ENCODE assay signal across 8 cellular contexts in genomic region chr11:18323881-18324280, GRCh38. TPM values are rescaled to one million over a fixed set of nuclear protein-coding genes. Genes with fewer than 3 reads are reported as not detected.
DNase-seq lines count a peak whose midpoint lies in the region; TF ChIP-seq lines count a peak whose summit lies in the region.
"Not testable (repeated sequence)": the region's sequence is repeated elsewhere in the genome, so short reads cannot be mapped to it uniquely, and the experiment has no call there.

No MANE protein-coding gene starts in this region.

- peak overlapping the region; percentile 99 to 100 (median 100) for H3K27ac Mint-ChIP-seq in CD4-positive, alpha-beta memory T cell
- peak overlapping the region; percentile 100 for H3K27ac Mint-ChIP-seq in activated naive CD4-positive, alpha-beta T cell treated with anti-CD3 and anti-CD28 coated beads for 36 hours
- peak overlapping the region; percentile 98 for H3K27ac Mint-ChIP-seq in dendritic cell treated with granulocyte-macrophage colony-stimulating factor and Interleukin-4, amounts not matched to agents 40 ng/mL and 50 ng/mL, for 4 days
- peak overlapping the region; percentile 49 for H3K27ac Mint-ChIP-seq in nephron progenitor cell

- POLR2A ChIA-PET in CD4-positive, alpha-beta memory T cell (lab: Charles Lee; ENCODE audit: partially characterized antibody); SK-N-SH (lab: Yijun Ruan, JAX): not testable (repeated sequence)

- DNase-seq in CD4-positive, alpha-beta memory T cell; SK-N-SH; activated naive CD4-positive, alpha-beta T cell treated with anti-CD3 and anti-CD28 coated beads for 36 hours; nephron progenitor cell; suprapubic skin (ENCODE audit: low spot score in 2 of 2): not testable (repeated sequence)

- peaks cover 68% of the 10 kb centered on the region for H3K4me1 ChIP-seq in CD4-positive, alpha-beta memory T cell (ENCODE audit: insufficient read depth, low read length)
- H3K4me1 ChIP-seq in HUES6 (ENCODE audit: control insufficient read depth, insufficient read depth, low read length) (peaks cover 19% of the 10 kb centered on the region), SK-N-SH (ENCODE audit: control insufficient read depth in 1 of 2, insufficient read depth in 2 of 2, low read depth in 1 of 2, low read length in 1 of 2) (peaks cover 5 to 22% of the 10 kb centered on the region in 2 experiments), iPS-15b (ENCODE audit: control insufficient read depth, insufficient read depth, low read length) (peaks cover 20% of the 10 kb centered on the region), suprapubic skin (peaks cover 53% of the 10 kb centered on the region)

- peaks cover 14% of the 10 kb centered on the region for H3F3A ChIP-seq in SK-N-SH (replicated peaks; ENCODE audit: insufficient read depth)

- peak overlapping the region; percentile 96 to 99 (median 98) for H3K4me3 Mint-ChIP-seq in CD4-positive, alpha-beta memory T cell
- peak overlapping the region; percentile 98 for H3K4me3 Mint-ChIP-seq in activated naive CD4-positive, alpha-beta T cell treated with anti-CD3 and anti-CD28 coated beads for 36 hours
- H3K4me3 Mint-ChIP-seq in dendritic cell treated with granulocyte-macrophage colony-stimulating factor and Interleukin-4, amounts not matched to agents 40 ng/mL and 50 ng/mL, for 4 days, result peak overlapping the region; percentile 92
- peak overlapping the region; percentile 95 for H3K4me3 Mint-ChIP-seq in nephron progenitor cell

- not testable (repeated sequence) for TF ChIP-seq POLR2A in suprapubic skin (IDR thresholded peaks at IDR 0.05)

- TF ChIP-seq CTCF in SK-N-SH (IDR thresholded peaks at IDR 0.05); nephron progenitor cell (IDR thresholded peaks at IDR 0.05); suprapubic skin (IDR thresholded peaks at IDR 0.05): not testable (repeated sequence)

- not testable (repeated sequence) for H3K9me2 ChIP-seq in SK-N-SH

- H3K4me3 ChIP-seq in CD4-positive, alpha-beta memory T cell (ENCODE audit: low read length in 2 of 2), result peak overlapping the region; percentile 27 to 93
- peak overlapping the region; percentile 79 for H3K4me3 ChIP-seq in HUES6 (ENCODE audit: low read depth, low read length)
- peak overlapping the region; percentile 92 to 97; a peak in 3 of 4 replicates for H3K4me3 ChIP-seq in SK-N-SH (ENCODE audit: low read depth in 2 of 2, low read length in 1 of 2)
- H3K4me3 ChIP-seq in iPS-15b (ENCODE audit: low read depth, low read length), result peak overlapping the region; percentile 10
- peak overlapping the region; percentile 94 for H3K4me3 ChIP-seq in suprapubic skin

- H3K27me3 ChIP-seq in CD4-positive, alpha-beta memory T cell (ENCODE audit: insufficient read depth, low read length); HUES6 (ENCODE audit: control insufficient read depth, insufficient read depth, low read length); SK-N-SH (ENCODE audit: insufficient read depth); iPS-15b (ENCODE audit: control insufficient read depth, insufficient read depth, low read length); suprapubic skin: not testable (repeated sequence)

- not testable (repeated sequence) for H2AFZ ChIP-seq in SK-N-SH (ENCODE audit: low read depth)

- CTCF ChIA-PET in CD4-positive, alpha-beta memory T cell (lab: Charles Lee; ENCODE audit: partially characterized antibody); SK-N-SH (lab: Yijun Ruan, JAX); activated naive CD4-positive, alpha-beta T cell treated with anti-CD3 and anti-CD28 coated beads for 36 hours (lab: Charles Lee): not testable (repeated sequence)

- peaks cover 46 to 76% (median 63%) of the 10 kb centered on the region in 4 donors for H3K4me1 Mint-ChIP-seq in CD4-positive, alpha-beta memory T cell
- peaks cover 62% of the 10 kb centered on the region for H3K4me1 Mint-ChIP-seq in activated naive CD4-positive, alpha-beta T cell treated with anti-CD3 and anti-CD28 coated beads for 36 hours (ENCODE audit: low read depth)
- peaks cover 56% of the 10 kb centered on the region for H3K4me1 Mint-ChIP-seq in dendritic cell treated with granulocyte-macrophage colony-stimulating factor and Interleukin-4, amounts not matched to agents 40 ng/mL and 50 ng/mL, for 4 days (ENCODE audit: low read depth)
- H3K4me1 Mint-ChIP-seq in nephron progenitor cell, result peaks cover 56% of the 10 kb centered on the region

- intact Hi-C loops in CD4-positive, alpha-beta memory T cell (cut with micrococcal nuclease), result loop anchor here (2.0 to 10.0 kb wide), 2 partner anchors 219 to 311 kb away; partner anchors contain the start of genes SAAL1 and SERGEF
- intact Hi-C loops in activated naive CD4-positive, alpha-beta T cell treated with anti-CD3 and anti-CD28 coated beads for 36 hours (cut with micrococcal nuclease), result loop anchor here (5.0 kb wide), 2 partner anchors 383 to 398 kb away; no protein-coding TSS in a partner anchor
- intact Hi-C loops in dendritic cell treated with granulocyte-macrophage colony-stimulating factor and Interleukin-4, amounts not matched to agents 40 ng/mL and 50 ng/mL, for 4 days (cut with micrococcal nuclease), result loop anchor here (2.0 to 5.0 kb wide), 4 partner anchors 42 to 308 kb away; partner anchors contain the start of genes LDHA and SPTY2D1

- WGBS in SK-N-SH (ENCODE audit: low lambda C conversion rate), result 80% methylated on average over 11 of the region's 11 CpGs
- WGBS in suprapubic skin, result 91% methylated on average over 11 of the region's 11 CpGs

- H4K20me1 ChIP-seq in SK-N-SH (ENCODE audit: insufficient read depth), result not testable (repeated sequence)

- H3K79me2 ChIP-seq in SK-N-SH (ENCODE audit: insufficient read depth), result peaks cover 91% of the 10 kb centered on the region

- H3K9me3 Mint-ChIP-seq in CD4-positive, alpha-beta memory T cell; activated naive CD4-positive, alpha-beta T cell treated with anti-CD3 and anti-CD28 coated beads for 36 hours; dendritic cell treated with granulocyte-macrophage colony-stimulating factor and Interleukin-4, amounts not matched to agents 40 ng/mL and 50 ng/mL, for 4 days; nephron progenitor cell: not testable (repeated sequence)

- peak overlapping the region; percentile 86 for H3K4me2 ChIP-seq in SK-N-SH

- not testable (repeated sequence) for H3K36me3 ChIP-seq in CD4-positive, alpha-beta memory T cell (ENCODE audit: insufficient read depth, low read length); iPS-15b (ENCODE audit: control insufficient read depth, insufficient read depth, low read length); suprapubic skin
- H3K36me3 ChIP-seq in HUES6 (ENCODE audit: control insufficient read depth, insufficient read depth, low read length) (peaks cover 28% of the 10 kb centered on the region), SK-N-SH (replicated peaks in 1 of 2; ENCODE audit: control insufficient read depth in 1 of 2, insufficient read depth in 2 of 2, low read length in 1 of 2) (peaks cover 23 to 32% of the 10 kb centered on the region in 2 experiments)

- H3K36me3 Mint-ChIP-seq in CD4-positive, alpha-beta memory T cell, result peaks cover 8 to 38% of the 10 kb centered on the region in 2 donors
- peaks cover 23% of the 10 kb centered on the region for H3K36me3 Mint-ChIP-seq in activated naive CD4-positive, alpha-beta T cell treated with anti-CD3 and anti-CD28 coated beads for 36 hours (ENCODE audit: low read depth)
- H3K36me3 Mint-ChIP-seq in dendritic cell treated with granulocyte-macrophage colony-stimulating factor and Interleukin-4, amounts not matched to agents 40 ng/mL and 50 ng/mL, for 4 days (ENCODE audit: low read depth), result peaks cover 88% of the 10 kb centered on the region
- H3K36me3 Mint-ChIP-seq in nephron progenitor cell (ENCODE audit: low read depth), result peaks cover 17% of the 10 kb centered on the region

- H3K9ac ChIP-seq in HUES6 (ENCODE audit: low read length) (peak overlapping the region; percentile 1), SK-N-SH (peak overlapping the region; percentile 97; the same call in 1 of the 2 replicates)
- H3K9ac ChIP-seq in iPS-15b (ENCODE audit: low read depth, low read length), result not testable (repeated sequence)

- not testable (repeated sequence) for H3K9me3 ChIP-seq in CD4-positive, alpha-beta memory T cell (ENCODE audit: control insufficient read depth in 1 of 2, low read length in 2 of 2); HUES6 (ENCODE audit: control insufficient read depth, insufficient read depth, low read depth, low read length); SK-N-SH; iPS-15b (ENCODE audit: control insufficient read depth, insufficient read depth, low read length); suprapubic skin

- peak overlapping the region; percentile 99 for H3K27ac ChIP-seq in CD4-positive, alpha-beta memory T cell (ENCODE audit: low read depth, low read length)
- H3K27ac ChIP-seq in HUES6 (ENCODE audit: low read depth, low read length); SK-N-SH (ENCODE audit: low read depth in 2 of 2, low read length in 1 of 2); suprapubic skin: not testable (repeated sequence)

- not testable (repeated sequence) for TF ChIP-seq RAD21 in SK-N-SH (IDR thresholded peaks at IDR 0.05; ENCODE audit: low read length)

- not testable (repeated sequence) for TF ChIP-seq EP300 in SK-N-SH (IDR thresholded peaks at IDR 0.05; ENCODE audit: borderline replicate concordance in 1 of 2, low read depth in 1 of 2, low read length in 1 of 2); suprapubic skin (IDR thresholded peaks at IDR 0.05)

- not testable (repeated sequence) for H3K27me3 Mint-ChIP-seq in CD4-positive, alpha-beta memory T cell; activated naive CD4-positive, alpha-beta T cell treated with anti-CD3 and anti-CD28 coated beads for 36 hours (ENCODE audit: low read depth); dendritic cell treated with granulocyte-macrophage colony-stimulating factor and Interleukin-4, amounts not matched to agents 40 ng/mL and 50 ng/mL, for 4 days; nephron progenitor cell (ENCODE audit: low read depth, poor library complexity)

RNA-seq across cellular contexts. Expression of gene GTF2H1, which starts 1.5 kb away (rescaled TPM):
- 10 to 100 TPM; 60.1 to 61.6 TPM for total RNA-seq in CD4-positive, alpha-beta memory T cell
- 10 to 100 TPM; 31.8 to 41.6 TPM for polyA plus RNA-seq in CD4-positive, alpha-beta memory T cell
- 31.2 and 40.4 TPM in 2 replicates for polyA plus RNA-seq in SK-N-SH (2012; rRNA removed)
- 44.9 and 45.3 TPM in 2 replicates for polyA plus RNA-seq in SK-N-SH (2012; cell fraction: cytosol; rRNA removed)
- 61.5 and 64.3 TPM in 2 replicates for polyA plus RNA-seq in SK-N-SH (2012; cell fraction: nucleus; rRNA removed)
- 10 to 100 TPM; 33.4 to 34.1 TPM for total RNA-seq in activated naive CD4-positive, alpha-beta T cell treated with anti-CD3 and anti-CD28 coated beads for 36 hours
- 100 to 1,000 TPM in 1 of 4 donors, 10 to 100 TPM in 3; 48.6 to 121 (median 50.4) TPM for total RNA-seq in suprapubic skin

RNA-seq across cellular contexts. Expression of gene HPS5, which starts 1.9 kb away (rescaled TPM):
- 10 to 100 TPM; 22.1 to 23.7 TPM for total RNA-seq in CD4-positive, alpha-beta memory T cell
- polyA plus RNA-seq in CD4-positive, alpha-beta memory T cell, result 10 to 100 TPM; 14.2 to 15.1 TPM
- 8.2 and 10.8 TPM in 2 replicates for polyA plus RNA-seq in SK-N-SH (2012; rRNA removed)
- 11.4 and 11.9 TPM in 2 replicates for polyA plus RNA-seq in SK-N-SH (2012; cell fraction: cytosol; rRNA removed)
- polyA plus RNA-seq in SK-N-SH (2012; cell fraction: nucleus; rRNA removed), result 9.3 and 13.5 TPM in 2 replicates
- total RNA-seq in activated naive CD4-positive, alpha-beta T cell treated with anti-CD3 and anti-CD28 coated beads for 36 hours, result 10 to 100 TPM; 21.7 to 21.9 TPM
- 10 to 100 TPM; 14.9 to 27.0 (median 22.6) TPM for total RNA-seq in suprapubic skin

RNA-seq across cellular contexts. Expression of gene SAA1, which starts 57.8 kb away (rescaled TPM):
- total RNA-seq in CD4-positive, alpha-beta memory T cell, result not detected
- not detected for polyA plus RNA-seq in CD4-positive, alpha-beta memory T cell
- polyA plus RNA-seq in SK-N-SH (2012; rRNA removed), result not detected in 2 replicates
- polyA plus RNA-seq in SK-N-SH (2012; cell fraction: cytosol; rRNA removed), result not detected in 2 replicates
- not detected in 2 replicates for polyA plus RNA-seq in SK-N-SH (2012; cell fraction: nucleus; rRNA removed)
- total RNA-seq in activated naive CD4-positive, alpha-beta T cell treated with anti-CD3 and anti-CD28 coated beads for 36 hours, result not detected
- total RNA-seq in suprapubic skin, result 10 to 100 TPM; 10.5 to 79.1 (median 49.1) TPM

Comparison
In these comparisons a context has a peak if more than half of its experiments do, and no peak if none do; other contexts are left out.
1. H3K4me3 ChIP-seq: peak in every context shown above with its lines; median percentile 94 in SK-N-SH; 94 in suprapubic skin; 79 in HUES6; 60 in CD4-positive, alpha-beta memory T cell; 10 in iPS-15b.
2. H3K27ac Mint-ChIP-seq: peak in every context shown above with its lines; median percentile 100 in CD4-positive, alpha-beta memory T cell; 100 in activated naive CD4-positive, alpha-beta T cell treated with anti-CD3 and anti-CD28 coated beads for 36 hours; 98 in dendritic cell treated with granulocyte-macrophage colony-stimulating factor and Interleukin-4, amounts not matched to agents 40 ng/mL and 50 ng/mL, for 4 days; 49 in nephron progenitor cell.
3. RNA of gene SAA1, which starts 57.8 kb away (total RNA-seq): 10.5 to 79.1 TPM in suprapubic skin; not detected in CD4-positive, alpha-beta memory T cell and not detected in activated naive CD4-positive, alpha-beta T cell treated with anti-CD3 and anti-CD28 coated beads for 36 hours; every median in the first group is over 10 times any median in the second.
4. Peak in every context shown above with its lines, with median percentiles within 50 percentile points of each other: H3K4me3 Mint-ChIP-seq.